ENCODE assay signal across 1 cellular context in the genomic region with DNA sequence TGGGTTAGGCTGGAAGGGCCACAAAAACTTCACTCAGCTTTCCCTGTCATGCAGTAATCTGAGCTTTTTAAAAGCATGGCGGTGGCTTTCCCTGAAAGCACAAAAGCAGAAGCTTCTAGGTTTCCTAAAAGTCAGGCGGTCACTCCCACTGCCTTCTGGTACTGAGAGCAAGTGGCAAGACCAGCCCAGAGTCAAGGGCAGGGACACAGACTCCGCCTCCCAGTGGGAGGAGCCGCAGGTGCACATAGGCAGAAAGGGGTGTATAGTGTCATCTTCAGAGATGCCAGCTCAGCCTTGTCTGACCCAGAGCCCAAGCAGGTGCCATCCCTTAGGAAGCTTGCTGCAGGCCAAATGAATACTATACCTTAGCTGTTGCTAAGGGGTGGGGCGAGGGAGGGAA.
TF ChIP-seq lines count a peak whose summit lies in the region.

No MANE protein-coding gene starts in this region.

TF ChIP-seq in GM12878, 131 proteins besides CTCF, POLR2A, EP300 and RAD21:
- TF ChIP-seq, protein P1, sequence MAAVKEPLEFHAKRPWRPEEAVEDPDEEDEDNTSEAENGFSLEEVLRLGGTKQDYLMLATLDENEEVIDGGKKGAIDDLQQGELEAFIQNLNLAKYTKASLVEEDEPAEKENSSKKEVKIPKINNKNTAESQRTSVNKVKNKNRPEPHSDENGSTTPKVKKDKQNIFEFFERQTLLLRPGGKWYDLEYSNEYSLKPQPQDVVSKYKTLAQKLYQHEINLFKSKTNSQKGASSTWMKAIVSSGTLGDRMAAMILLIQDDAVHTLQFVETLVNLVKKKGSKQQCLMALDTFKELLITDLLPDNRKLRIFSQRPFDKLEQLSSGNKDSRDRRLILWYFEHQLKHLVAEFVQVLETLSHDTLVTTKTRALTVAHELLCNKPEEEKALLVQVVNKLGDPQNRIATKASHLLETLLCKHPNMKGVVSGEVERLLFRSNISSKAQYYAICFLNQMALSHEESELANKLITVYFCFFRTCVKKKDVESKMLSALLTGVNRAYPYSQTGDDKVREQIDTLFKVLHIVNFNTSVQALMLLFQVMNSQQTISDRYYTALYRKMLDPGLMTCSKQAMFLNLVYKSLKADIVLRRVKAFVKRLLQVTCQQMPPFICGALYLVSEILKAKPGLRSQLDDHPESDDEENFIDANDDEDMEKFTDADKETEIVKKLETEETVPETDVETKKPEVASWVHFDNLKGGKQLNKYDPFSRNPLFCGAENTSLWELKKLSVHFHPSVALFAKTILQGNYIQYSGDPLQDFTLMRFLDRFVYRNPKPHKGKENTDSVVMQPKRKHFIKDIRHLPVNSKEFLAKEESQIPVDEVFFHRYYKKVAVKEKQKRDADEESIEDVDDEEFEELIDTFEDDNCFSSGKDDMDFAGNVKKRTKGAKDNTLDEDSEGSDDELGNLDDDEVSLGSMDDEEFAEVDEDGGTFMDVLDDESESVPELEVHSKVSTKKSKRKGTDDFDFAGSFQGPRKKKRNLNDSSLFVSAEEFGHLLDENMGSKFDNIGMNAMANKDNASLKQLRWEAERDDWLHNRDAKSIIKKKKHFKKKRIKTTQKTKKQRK (IDR thresholded peaks at IDR 0.05; ENCODE audit: low read depth, low read length) = no peak
- no peak for TF ChIP-seq PBX3 (IDR thresholded peaks at IDR 0.05; ENCODE audit: insufficient replicate concordance, low read depth, low read length)
- TF ChIP-seq CBX5 (IDR thresholded peaks at IDR 0.05; ENCODE audit: low read depth) = no peak
- TF ChIP-seq CBX3 (IDR thresholded peaks at IDR 0.05; ENCODE audit: borderline replicate concordance, low read depth) = no peak
- no peak for TF ChIP-seq SIN3A (IDR thresholded peaks at IDR 0.05; ENCODE audit: low read depth, low read length)
- no peak for TF ChIP-seq PAX5 (IDR thresholded peaks at IDR 0.05; ENCODE audit: borderline replicate concordance, low read depth, low read length)
- no peak for TF ChIP-seq RBBP5 (conservative IDR thresholded peaks at IDR 0.05)
- TF ChIP-seq MYC (IDR thresholded peaks at IDR 0.05; ENCODE audit: insufficient read depth, insufficient read length, insufficient replicate concordance, low read length, severe bottlenecking) = no peak
- no peak for TF ChIP-seq NR2C2 (IDR thresholded peaks at IDR 0.05; ENCODE audit: borderline replicate concordance, control insufficient read depth, insufficient read length, low read depth)
- TF ChIP-seq CUX1 (IDR thresholded peaks at IDR 0.05; ENCODE audit: insufficient replicate concordance, low read depth, low read length) = no peak
- no peak for TF ChIP-seq STAT3 (IDR thresholded peaks at IDR 0.05; ENCODE audit: low read depth, low read length)
